Comparison of ENCODE assay signal across 7 cellular contexts in the genomic region with DNA sequence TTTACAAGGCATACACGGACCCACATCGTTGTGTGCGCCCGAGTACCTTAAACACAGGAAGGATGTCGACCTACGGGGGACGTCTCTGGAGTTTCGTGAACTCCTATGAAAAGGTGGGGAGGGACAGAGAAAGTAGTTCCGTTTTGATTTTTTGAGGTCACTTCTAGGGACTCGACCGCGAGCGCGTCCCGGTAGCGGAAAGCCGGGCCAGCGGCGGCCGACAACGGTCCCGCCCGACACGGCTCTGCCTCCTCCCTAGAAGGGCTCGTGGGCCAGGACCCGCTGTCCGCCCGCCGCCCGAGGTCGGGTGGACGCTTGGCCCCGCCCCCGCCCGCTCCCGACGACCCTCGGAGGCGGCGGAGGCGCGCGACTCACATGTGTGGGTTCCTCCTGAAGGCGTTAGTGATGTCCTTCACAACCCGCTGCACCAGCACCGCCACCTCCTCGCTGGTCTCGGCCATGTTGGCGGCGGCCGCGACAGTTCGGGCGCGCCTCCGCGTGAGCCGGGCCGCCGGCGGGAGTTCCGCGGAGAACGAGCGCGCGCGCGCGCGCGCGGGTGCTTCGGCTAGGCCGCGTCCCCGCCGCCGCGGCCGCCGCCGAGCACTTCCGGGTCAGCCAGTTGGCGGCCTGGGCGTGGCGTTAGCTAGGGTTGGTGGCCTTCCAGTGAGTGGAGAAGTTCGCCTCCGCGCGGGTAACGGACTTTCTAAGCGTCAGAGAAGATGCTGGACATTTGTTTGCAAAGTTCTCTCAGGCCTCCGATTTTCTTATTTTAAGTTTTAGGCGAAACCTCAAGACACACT.
A peak's percentile ranks its signal among the peaks of the same experiment; 100 is the strongest.
DNase-seq lines count a peak whose midpoint lies in the region; ATAC-seq lines count a peak whose summit lies in the region.

A gene with protein sequence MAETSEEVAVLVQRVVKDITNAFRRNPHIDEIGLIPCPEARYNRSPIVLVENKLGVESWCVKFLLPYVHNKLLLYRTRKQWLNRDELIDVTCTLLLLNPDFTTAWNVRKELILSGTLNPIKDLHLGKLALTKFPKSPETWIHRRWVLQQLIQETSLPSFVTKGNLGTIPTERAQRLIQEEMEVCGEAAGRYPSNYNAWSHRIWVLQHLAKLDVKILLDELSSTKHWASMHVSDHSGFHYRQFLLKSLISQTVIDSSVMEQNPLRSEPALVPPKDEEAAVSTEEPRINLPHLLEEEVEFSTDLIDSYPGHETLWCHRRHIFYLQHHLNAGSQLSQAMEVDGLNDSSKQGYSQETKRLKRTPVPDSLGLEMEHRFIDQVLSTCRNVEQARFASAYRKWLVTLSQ (minus strand): TSS at position 534 of the 800 bp plus-strand sequence. CDS start 73 bp downstream, at position 461.

- peak; percentile 69 for DNase-seq in NCI-H2029 treated with DMSO at 0.1 percent for 48 hours (lab: John Stamatoyannopoulos, UW)
- DNase-seq in T1000 (lab: John Stamatoyannopoulos, UW), result peak; percentile 81
- DNase-seq in astrocyte of the hippocampus (ENCODE audit: low read depth, low spot score), result peak; percentile 97
- peak; percentile 82 to 85 for DNase-seq in hippocampal formation (lab: John Stamatoyannopoulos, UW)
- peak; percentile 96 for DNase-seq in retina

- peak; percentile 80 for ATAC-seq in GM18517 (IDR thresholded peaks at IDR 0.05; ENCODE audit: unreplicated experiment)
- ATAC-seq in HG03025 (IDR thresholded peaks at IDR 0.05; ENCODE audit: low FRiP score, unreplicated experiment), result peak; percentile 88

Comparison
In these comparisons a context has a peak if more than half of its experiments do, and no peak if none do; other contexts are left out.
1. Peak in every context shown above with its lines: DNase-seq and ATAC-seq.